In genomic region chr2:239240480-239240881, GRCh38 we compare ENCODE assay signal across 12 cellular contexts.
A peak's percentile ranks its signal among the peaks of the same experiment; 100 is the strongest.
DNase-seq lines count a peak whose midpoint lies in the region; ATAC-seq and TF ChIP-seq lines count a peak whose summit lies in the region.
"Had no signal": no experiment of that assay in that cellular context is flagged by ENCODE, and none has a peak within 500 bp of the region (broad histone marks: within the 10 kb centered on the region; RNA-seq: fewer than 3 reads in every experiment).

No MANE protein-coding gene starts in this region.

- H3K36me3 ChIP-seq in right atrium auricular region, result no peaks in the 10 kb centered on the region

- peaks cover 0 to 75% of the 10 kb centered on the region in 2 donors for H3K4me1 ChIP-seq in right atrium auricular region
- H3K4me1 ChIP-seq: Caco-2 had no signal

- H3K4me1 Mint-ChIP-seq in WTC11, result peaks cover 22% of the 10 kb centered on the region

- peak overlapping the region; percentile 78 for H3K27ac ChIP-seq in HL-60 (replicated peaks)
- peak overlapping the region; percentile 94 to 96 for H3K27ac ChIP-seq in right atrium auricular region

- H3K9me3 Mint-ChIP-seq in WTC11, result no peaks in the 10 kb centered on the region

- no peaks in the 10 kb centered on the region for H3K27me3 Mint-ChIP-seq in WTC11 (ENCODE audit: low read depth)

- DNase-seq in HL-60 (ENCODE audit: low read depth in 1 of 2, low spot score in 1 of 2), result peak in 1 of 2 experiments; percentile 73
- no peak for DNase-seq in WTC11 (ENCODE audit: low spot score)
- peak; percentile 73 for DNase-seq in right atrium auricular region (ENCODE audit: low spot score)
- DNase-seq in putamen (ENCODE audit: low spot score), result peak; percentile 75
- DNase-seq in omental fat pad (ENCODE audit: low spot score), result no peak
- DNase-seq: activated gamma-delta T cell treated with Interleukin-2 at 50 U/mL for 16 hours; Caco-2; kidney glomerular epithelial cell; stimulated activated CD4-positive, alpha-beta T cell treated with anti-CD3 and anti-CD28 coated beads, Interleukin-4, amount 100 ng/mL, for 4 hours had no signal

- H3K9me3 ChIP-seq in right atrium auricular region, result no peaks in the 10 kb centered on the region
- H3K9me3 ChIP-seq: Caco-2 had no signal

- H3K27ac Mint-ChIP-seq in WTC11, result peak overlapping the region; percentile 74

- CTCF ChIA-PET in WTC11 (lab: Charles Lee), result no interaction called here

- H3K27me3 ChIP-seq in HL-60 (ENCODE audit: insufficient read depth, poor library complexity, severe bottlenecking), result no peaks in the 10 kb centered on the region
- no peaks in the 10 kb centered on the region for H3K27me3 ChIP-seq in right atrium auricular region

- no peak overlapping the region for H3K4me3 Mint-ChIP-seq in WTC11

- peak overlapping the region; percentile 25 for H3K4me3 ChIP-seq in HL-60 (replicated peaks; ENCODE audit: insufficient read depth, low read length)
- H3K4me3 ChIP-seq in right atrium auricular region, result peak overlapping the region in 1 of 2 donors; percentile 29

- ATAC-seq in WTC11, result no peak
- ATAC-seq in HG03378 (IDR thresholded peaks at IDR 0.05; ENCODE audit: unreplicated experiment), result no peak
- ATAC-seq in HG02870 (IDR thresholded peaks at IDR 0.05; ENCODE audit: unreplicated experiment), result no peak
- no peak for ATAC-seq in HG02885 (IDR thresholded peaks at IDR 0.05; ENCODE audit: poor library complexity, unreplicated experiment)
- no peak for ATAC-seq in omental fat pad (ENCODE audit: low FRiP score)

- TF ChIP-seq CTCF in HL-60 (IDR thresholded peaks at IDR 0.05; ENCODE audit: insufficient read depth, low read length) (no peak), WTC11 (IDR thresholded peaks at IDR 0.05) (no peak), right atrium auricular region (IDR thresholded peaks at IDR 0.05) (no peak), omental fat pad (IDR thresholded peaks at IDR 0.05) (no peak)

- no peaks in the 10 kb centered on the region for H3K36me3 Mint-ChIP-seq in WTC11

- POLR2A ChIA-PET in WTC11 (lab: Charles Lee), result no interaction called here

TF ChIP-seq in WTC11, 78 proteins besides CTCF, POLR2A, EP300 and RAD21:
- no peak for TF ChIP-seq MXD4 (CRISPR knock-in tag; IDR thresholded peaks at IDR 0.05; ENCODE audit: borderline replicate concordance)
- TF ChIP-seq ZNF416 (CRISPR knock-in tag; IDR thresholded peaks at IDR 0.05), result no peak
- no peak for TF ChIP-seq ZSCAN18 (CRISPR knock-in tag; IDR thresholded peaks at IDR 0.05)
- no peak for TF ChIP-seq ZNF425 (CRISPR knock-in tag; conservative IDR thresholded peaks at IDR 0.05)
- TF ChIP-seq ZNF671 (CRISPR knock-in tag; IDR thresholded peaks at IDR 0.05), result no peak
- TF ChIP-seq FOXP1 (CRISPR knock-in tag; IDR thresholded peaks at IDR 0.05; ENCODE audit: borderline replicate concordance), result no peak
- no peak for TF ChIP-seq MYBL2 (CRISPR knock-in tag; IDR thresholded peaks at IDR 0.05)
- TF ChIP-seq ERG (CRISPR knock-in tag; IDR thresholded peaks at IDR 0.05), result no peak
- TF ChIP-seq NFE2L1 (CRISPR knock-in tag; IDR thresholded peaks at IDR 0.05), result no peak
- no peak for TF ChIP-seq MLX (CRISPR knock-in tag; IDR thresholded peaks at IDR 0.05)
- no peak for TF ChIP-seq CDX4 (CRISPR knock-in tag; IDR thresholded peaks at IDR 0.05; ENCODE audit: borderline replicate concordance)
- TF ChIP-seq RORB (CRISPR knock-in tag; IDR thresholded peaks at IDR 0.05), result no peak
- TF ChIP-seq ATF6 (CRISPR knock-in tag; IDR thresholded peaks at IDR 0.05), result no peak
TF ChIP-seq in WTC11: peak in this region for 0.

Comparison
In these comparisons a context has a peak if more than half of its experiments do, and no peak if none do; other contexts are left out.
1. DNase-seq: peak in right atrium auricular region (single experiment) and putamen (single experiment); none in WTC11 (single experiment) and omental fat pad (single experiment).